9 cellular contexts compared by ENCODE assay signal in the genomic region with DNA sequence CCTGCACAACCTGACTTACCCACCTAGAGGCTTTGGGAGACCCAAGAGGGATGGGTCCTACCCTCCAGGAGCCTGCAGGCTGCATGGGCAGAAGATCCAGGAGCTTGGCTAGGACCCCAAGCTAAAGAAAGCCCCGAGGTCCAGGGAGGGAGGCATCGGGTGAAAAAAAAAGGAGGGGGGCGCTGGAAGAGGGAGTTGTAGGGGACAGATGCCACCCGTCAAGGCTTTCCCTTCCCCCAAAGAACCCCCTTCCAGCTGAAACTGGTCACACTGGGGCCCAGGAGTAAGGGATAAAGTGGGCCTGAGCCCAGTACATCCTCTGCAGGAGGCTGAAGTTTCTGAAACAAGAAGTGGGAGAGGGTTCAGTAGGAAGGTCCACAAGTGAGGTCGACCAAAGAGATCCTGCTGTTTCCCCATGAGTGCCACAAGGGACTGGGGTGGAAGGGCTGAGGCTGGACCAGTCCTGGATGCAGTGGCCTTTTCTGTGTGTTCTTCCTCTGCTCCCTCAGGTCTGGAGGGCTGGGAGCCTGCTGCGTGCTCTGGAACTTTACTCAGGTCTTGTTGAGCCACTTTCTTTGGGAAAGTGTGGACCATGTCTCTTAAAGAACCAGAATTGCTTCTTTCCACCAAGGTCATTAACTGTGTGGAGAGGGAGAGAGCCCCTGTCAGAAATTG. TPM values are rescaled to one million over a fixed set of nuclear protein-coding genes. Genes with fewer than 3 reads are reported as not detected.
DNase-seq lines count a peak whose midpoint lies in the region; ATAC-seq, FAIRE-seq and TF ChIP-seq lines count a peak whose summit lies in the region.
"Had no signal": no experiment of that assay in that cellular context is flagged by ENCODE, and none has a peak within 500 bp of the region (broad histone marks: within the 10 kb centered on the region; RNA-seq: fewer than 3 reads in every experiment).

No MANE protein-coding gene starts in this region.

- H3K9ac ChIP-seq in SK-N-MC (ENCODE audit: insufficient read length) = no peak overlapping the region
- H3K9ac ChIP-seq in fibroblast of lung (ENCODE audit: insufficient read depth, low read length) = peak overlapping the region; percentile 40

- ATAC-seq in HG03565 (IDR thresholded peaks at IDR 0.05; ENCODE audit: unreplicated experiment) = no peak

- H4K20me1 ChIP-seq in fibroblast of lung (ENCODE audit: control insufficient read depth, extremely low read depth, insufficient read depth, low read length) = no peaks in the 10 kb centered on the region

- no peaks in the 10 kb centered on the region for H3K79me2 ChIP-seq in fibroblast of lung (ENCODE audit: control insufficient read depth, insufficient read depth, low read length)

- H2AFZ ChIP-seq in fibroblast of lung (ENCODE audit: low read length) = peak overlapping the region; percentile 59

- DNase-seq in GM12891 (ENCODE audit: insufficient read length, low spot score) = no peak
- DNase-seq in SK-N-MC (ENCODE audit: low read depth, low spot score) = no peak
- DNase-seq in fibroblast of lung (ENCODE audit: low read depth in 2 of 2) = no peak
- DNase-seq in sigmoid colon = peak; percentile 37
- no peak for DNase-seq in GM20000 (ENCODE audit: low spot score)
- DNase-seq in stimulated activated CD4-positive, alpha-beta T cell treated with anti-CD3 and anti-CD28 coated beads, Interleukin-15, amount 100 ng/mL, for 24 hours = no peak
- no peak for DNase-seq in frontal cortex (ENCODE audit: low spot score in 2 of 2)

- intact Hi-C loops in sigmoid colon (cut with DNase I) = no loop called here

- TF ChIP-seq CTCF in fibroblast of lung (conservative IDR thresholded peaks at IDR 0.05 in 1 of 2, IDR thresholded peaks at IDR 0.05 in 1 of 2; ENCODE audit: low read depth in 1 of 2, low read length in 2 of 2) (no peak), sigmoid colon (IDR thresholded peaks at IDR 0.05) (no peak), GM20000 (IDR thresholded peaks at IDR 0.05; ENCODE audit: extremely low read depth, missing control alignments) (no peak)

- no peak for TF ChIP-seq EP300 in sigmoid colon (IDR thresholded peaks at IDR 0.05)

- 61 to 62% methylated on average over 6 of the region's 6 CpGs for WGBS in sigmoid colon, 2 donors

- H3K9me3 ChIP-seq in SK-N-MC (ENCODE audit: low read depth, low read length) (no peaks in the 10 kb centered on the region), fibroblast of lung (ENCODE audit: control insufficient read depth, insufficient read depth, low read depth, low read length) (no peaks in the 10 kb centered on the region), sigmoid colon (no peaks in the 10 kb centered on the region)

- H3K4me1 ChIP-seq in fibroblast of lung (ENCODE audit: control insufficient read depth, extremely low read depth, insufficient read depth, low read length) (peaks cover 2% of the 10 kb centered on the region), sigmoid colon (peaks cover 0 to 16% (median 14%) of the 10 kb centered on the region in 4 donors)

- no peak overlapping the region for H3K4me3 ChIP-seq in SK-N-MC
- peak overlapping the region in 1 of 4 experiments; percentile 41 for H3K4me3 ChIP-seq in fibroblast of lung (replicated peaks in 1 of 4; ENCODE audit: control extremely low read depth in 1 of 4, insufficient read depth in 1 of 4, low read depth in 3 of 4, low read length in 4 of 4)
- H3K4me3 ChIP-seq in sigmoid colon = peak overlapping the region in 3 of 4 donors; percentile 48 to 59 (median 57)

- H3K4me2 ChIP-seq in fibroblast of lung (ENCODE audit: extremely low read depth, insufficient read depth, low read length) = no peak overlapping the region

- H3K27me3 ChIP-seq in fibroblast of lung (ENCODE audit: control insufficient read depth, insufficient read depth, low read length) (peaks cover 5% of the 10 kb centered on the region), sigmoid colon (peaks cover 0 to 14% (median 0%) of the 10 kb centered on the region in 3 donors)

- TF ChIP-seq POLR2A in GM12891 (IDR thresholded peaks at IDR 0.05; ENCODE audit: low read depth, low read length) (no peak), sigmoid colon (IDR thresholded peaks at IDR 0.05) (no peak)

- H3K36me3 ChIP-seq in SK-N-MC (ENCODE audit: insufficient read depth, low read length) (no peaks in the 10 kb centered on the region), fibroblast of lung (ENCODE audit: control insufficient read depth, insufficient read depth, low read length) (no peaks in the 10 kb centered on the region), sigmoid colon (no peaks in the 10 kb centered on the region)

- H3K27ac ChIP-seq in SK-N-MC = peak overlapping the region; percentile 67; the same call in 1 of the 2 replicates
- no peak overlapping the region for H3K27ac ChIP-seq in fibroblast of lung (ENCODE audit: insufficient read depth, low read length)
- peak overlapping the region in 2 of 4 donors; percentile 31 to 51 for H3K27ac ChIP-seq in sigmoid colon

- peak; percentile 16 for FAIRE-seq in GM12891 (lab: Jason Lieb, UNC)
- no peak for FAIRE-seq in frontal cortex (lab: Jason Lieb, UNC)

TF ChIP-seq in GM12891, 5 proteins besides CTCF, POLR2A, EP300 and RAD21:
- TF ChIP-seq TAF1 (IDR thresholded peaks at IDR 0.05; ENCODE audit: low read depth, low read length) (no peak), PAX5 (IDR thresholded peaks at IDR 0.05; ENCODE audit: insufficient read depth, low read length, severe bottlenecking) (no peak), SPI1 (IDR thresholded peaks at IDR 0.05; ENCODE audit: low read depth, low read length) (no peak), POU2F2 (IDR thresholded peaks at IDR 0.05; ENCODE audit: low read depth, low read length) (no peak), POLR2AphosphoS5 (IDR thresholded peaks at IDR 0.05; ENCODE audit: low read depth, low read length) (no peak)

RNA-seq across cellular contexts. Expression of a gene that starts 14.2 kb away (rescaled TPM):
- 28.7 TPM for polyA plus RNA-seq in GM12891 (2012; ENCODE audit: low read depth, missing spikeins)
- total RNA-seq in fibroblast of lung (51.7 and 63.7 TPM in 2 replicates), sigmoid colon (10 to 100 TPM; 21.3 to 28.0 (median 24.8) TPM), frontal cortex (55.0 TPM)
- polyA plus RNA-seq in fibroblast of lung (64.1 and 100 TPM in 2 replicates), sigmoid colon (10 to 100 TPM in 1 of 3 donors, 1 to 10 TPM in 2; 9.6 to 19.3 (median 9.7) TPM)
- 35.6 and 52.9 TPM in 2 replicates for polyA plus RNA-seq in fibroblast of lung (2012)
- 1.9 and 4.0 TPM in 2 replicates for polyA minus RNA-seq in fibroblast of lung (ENCODE audit: low replicate concordance)

RNA-seq across cellular contexts. Expression of a gene that starts 26.4 kb away (rescaled TPM):
- 6.8 TPM for polyA plus RNA-seq in GM12891 (2012; ENCODE audit: low read depth, missing spikeins)
- 2.1 TPM in 2 replicates for total RNA-seq in fibroblast of lung
- 1.3 and 2.3 TPM in 2 replicates for polyA plus RNA-seq in fibroblast of lung
- 0.87 and 1.4 TPM in 2 replicates for polyA plus RNA-seq in fibroblast of lung (2012)
- 3.8 TPM in 1 of 2 replicates, not detected in the other for polyA minus RNA-seq in fibroblast of lung (ENCODE audit: low replicate concordance)
- total RNA-seq in sigmoid colon = 1 to 10 TPM; 3.6 to 7.5 (median 4.1) TPM
- polyA plus RNA-seq in sigmoid colon = 1 to 10 TPM; 2.3 to 7.3 (median 3.0) TPM
- 9.0 TPM for total RNA-seq in frontal cortex

RNA-seq across cellular contexts. Expression of a gene that starts 53.7 kb away (rescaled TPM):
- 0.50 TPM for polyA plus RNA-seq in GM12891 (2012; ENCODE audit: low read depth, missing spikeins)
- total RNA-seq in fibroblast of lung = 0.77 and 1.3 TPM in 2 replicates
- 0.01 and 0.07 TPM in 2 replicates for polyA plus RNA-seq in fibroblast of lung
- not detected in 2 replicates for polyA plus RNA-seq in fibroblast of lung (2012)
- polyA minus RNA-seq in fibroblast of lung (ENCODE audit: low replicate concordance) = not detected in 2 replicates
- total RNA-seq in sigmoid colon = 1 to 10 TPM in 1 of 4 donors, under 1 TPM in 2, not detected in 1; 0.16 to 2.5 (median 0.55) TPM
- 10 to 100 TPM; 10.8 to 48.4 (median 13.2) TPM for polyA plus RNA-seq in sigmoid colon
- under 0.01 TPM for total RNA-seq in frontal cortex
- total RNA-seq: fibroblast of villous mesenchyme had no signal
